8 cellular contexts compared by ENCODE assay signal in the genomic region with DNA sequence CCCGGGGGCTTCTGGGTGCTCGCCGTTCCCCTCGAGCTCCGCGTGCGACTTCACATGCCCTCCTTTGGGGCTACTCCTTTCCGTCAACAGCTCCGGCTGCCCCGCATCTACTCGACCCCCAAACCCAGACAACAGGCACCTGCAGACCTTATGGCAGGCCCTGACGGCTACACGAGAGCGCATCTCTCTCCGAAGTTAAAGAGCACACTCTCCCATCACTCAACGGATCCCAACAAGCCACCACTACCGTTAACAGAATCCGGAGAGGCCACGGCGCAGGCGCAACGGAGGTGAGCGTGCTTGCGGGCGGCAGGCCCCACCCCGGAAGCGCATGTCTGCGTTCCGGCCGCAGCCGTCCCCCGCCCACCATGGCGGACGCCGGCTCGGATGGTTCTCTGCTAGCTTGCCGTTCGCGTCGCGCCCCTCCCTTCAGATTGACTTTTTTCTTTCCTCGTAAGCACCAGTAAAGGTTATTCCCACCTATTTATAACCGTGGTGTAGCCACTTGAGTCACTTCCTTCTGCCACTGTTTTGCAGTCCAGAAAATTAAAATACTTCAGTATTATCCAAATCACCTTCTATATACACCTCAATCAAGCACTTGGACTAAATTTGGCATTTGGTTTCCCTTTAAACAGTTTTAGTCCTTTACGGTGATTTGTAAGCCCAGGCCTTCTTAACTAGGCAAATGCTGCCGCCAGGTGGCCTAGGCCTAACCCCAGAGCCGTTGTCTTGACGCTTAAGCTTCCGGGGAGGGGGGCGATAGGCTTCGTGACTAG. TPM values are rescaled to one million over a fixed set of nuclear protein-coding genes. Genes with fewer than 3 reads are reported as not detected.
A peak's percentile ranks its signal among the peaks of the same experiment; 100 is the strongest.
DNase-seq lines count a peak whose midpoint lies in the region; ATAC-seq and TF ChIP-seq lines count a peak whose summit lies in the region.

TSS of gene POLG2 (minus strand) at position 269 of the 779 bp plus-strand sequence. CDS start at position 183, 86 bp downstream.

- in situ Hi-C loops in Panc1 (cut with HindIII; ENCODE audit: low pct_unique_long_range_greater_than_20kb, low sequenced_read_pairs), result no loop called here

- intact Hi-C loops in Panc1 (cut with micrococcal nuclease; ENCODE audit: unreplicated experiment), result no loop called here

- H3K27ac ChIP-seq in DOHH2 (ENCODE audit: low read depth, low read length) (peak within 1 kb of the TSS; percentile 80), KOPT-K1 (ENCODE audit: low read depth, low read length, poor library complexity, severe bottlenecking) (peak within 1 kb of the TSS; percentile 90), Panc1 (ENCODE audit: low read length) (peak within 1 kb of the TSS; percentile 93)

- ATAC-seq in GM21786 (IDR thresholded peaks at IDR 0.05; ENCODE audit: unreplicated experiment) (peak; percentile 73), Panc1 (peak; percentile 92), esophagus mucosa (peak; percentile 90)
- peak; percentile 80 to 84 for ATAC-seq in activated T-cell treated with anti-CD3 and anti-CD28 coated beads, Interleukin-2, amount 50 U/mL, for 4 hours

- H3K36me3 ChIP-seq in DOHH2 (ENCODE audit: control insufficient read depth, low read length) (peaks cover 72% of the 10 kb centered on the region), KOPT-K1 (ENCODE audit: insufficient read depth, low read length) (peaks cover 73% of the 10 kb centered on the region), Panc1 (ENCODE audit: control insufficient read depth, insufficient read depth, low read length) (peaks cover 42% of the 10 kb centered on the region)

- H3K36me3 Mint-ChIP-seq in activated T-cell treated with anti-CD3 and anti-CD28 coated beads, Interleukin-2, amount 50 U/mL, for 4 hours (ENCODE audit: insufficient read depth), result peaks cover 53% of the 10 kb centered on the region

- CTCF ChIA-PET in Panc1 (lab: Charles Lee), result interaction anchor here (0.7 kb wide), 1 partner anchor 201 kb away, joined by 3 read pairs; no protein-coding TSS in a partner anchor

- H3K4me2 ChIP-seq in DOHH2 (ENCODE audit: low read length), result peak within 1 kb of the TSS; percentile 64

- H4K20me1 ChIP-seq in DOHH2 (ENCODE audit: control insufficient read depth, insufficient read depth, low read depth, low read length), result peaks cover 13% of the 10 kb centered on the region; the same call in 1 of the 2 replicates

- no peaks in the 10 kb centered on the region for H3K9me2 ChIP-seq in DOHH2 (replicated peaks; ENCODE audit: control insufficient read depth, low read length)

- H3K79me2 ChIP-seq in DOHH2 (ENCODE audit: control insufficient read depth, low read length), result peaks cover 69% of the 10 kb centered on the region

- H3K4me1 Mint-ChIP-seq in activated T-cell treated with anti-CD3 and anti-CD28 coated beads, Interleukin-2, amount 50 U/mL, for 4 hours (ENCODE audit: low read depth), result peaks cover 76% of the 10 kb centered on the region

- no peaks in the 10 kb centered on the region for H3K9me3 Mint-ChIP-seq in activated T-cell treated with anti-CD3 and anti-CD28 coated beads, Interleukin-2, amount 50 U/mL, for 4 hours

- BruUV-seq in Panc1 (replicated peaks; lab: Mats Ljungman, UMichigan), result no TSS peak

- H3K27me3 Mint-ChIP-seq in activated T-cell treated with anti-CD3 and anti-CD28 coated beads, Interleukin-2, amount 50 U/mL, for 4 hours (ENCODE audit: low read depth), result no peaks in the 10 kb centered on the region

- DNase-seq in Panc1 (ENCODE audit: low read depth, low spot score) (no peak), myocyte (ENCODE audit: low read depth) (peak; percentile 96)
- DNase-seq in activated T-cell treated with anti-CD3 and anti-CD28 coated beads, Interleukin-2, amount 50 U/mL, for 4 hours, result peak; percentile 93
- DNase-seq in stimulated activated CD8-positive, alpha-beta memory T cell treated with anti-CD3 and anti-CD28 coated beads, Interleukin-7, amount 100 ng/mL, for 4 hours (ENCODE audit: low read depth in 2 of 2), result peak; percentile 88 to 94

- H3K4me3 ChIP-seq in DOHH2 (ENCODE audit: low read length), result peak within 1 kb of the TSS; percentile 84
- H3K4me3 ChIP-seq in Panc1 (ENCODE audit: low read depth in 2 of 2, low read length in 2 of 2), result peak within 1 kb of the TSS; percentile 90 to 93

- H3K27me3 ChIP-seq in DOHH2 (ENCODE audit: control insufficient read depth, low read length) (no peaks in the 10 kb centered on the region), Panc1 (ENCODE audit: control insufficient read depth, insufficient read depth, low read length) (no peaks in the 10 kb centered on the region)

- TF ChIP-seq CTCF in DOHH2 (IDR thresholded peaks at IDR 0.05; ENCODE audit: low read depth, low read length, poor library complexity, severe bottlenecking), result peak; percentile 83
- peak; percentile 66 for TF ChIP-seq CTCF in Panc1 (IDR thresholded peaks at IDR 0.05)

- H3K9me3 ChIP-seq in DOHH2 (ENCODE audit: control insufficient read depth, insufficient read depth, low read length) (no peaks in the 10 kb centered on the region), KOPT-K1 (ENCODE audit: insufficient read depth, low read length, poor library complexity, severe bottlenecking) (no peaks in the 10 kb centered on the region), Panc1 (ENCODE audit: control insufficient read depth, insufficient read depth, low read depth, low read length) (no peaks in the 10 kb centered on the region)

- peaks cover 65% of the 10 kb centered on the region for H3K4me1 ChIP-seq in DOHH2 (ENCODE audit: control insufficient read depth, low read length)
- H3K4me1 ChIP-seq in Panc1 (ENCODE audit: control insufficient read depth, insufficient read depth, low read length), result peaks cover 39% of the 10 kb centered on the region

- POLR2A ChIA-PET in Panc1 (lab: Charles Lee), result interaction anchor here (0.6 to 0.9 kb wide), 6 partner anchors 8 to 197 kb away, joined by 3 to 6 read pairs (median 4); partner anchors contain the start of gene CEP95

- peaks cover 62% of the 10 kb centered on the region for H3F3A ChIP-seq in DOHH2 (ENCODE audit: control insufficient read depth, insufficient read depth)

- peak within 1 kb of the TSS; percentile 96 for H3K4me3 Mint-ChIP-seq in activated T-cell treated with anti-CD3 and anti-CD28 coated beads, Interleukin-2, amount 50 U/mL, for 4 hours

RNA-seq across cellular contexts. Expression of gene POLG2, which starts in this region (rescaled TPM):
- total RNA-seq in Panc1 (2021; ENCODE audit: unreplicated experiment) (19.6 TPM), esophagus mucosa (4.7 TPM), myocyte (10.5 and 14.5 TPM in 2 replicates)
- polyA plus RNA-seq in Panc1 (2012; ENCODE audit: insufficient read length), result 7.7 TPM
- total RNA-seq in activated T-cell treated with anti-CD3 and anti-CD28 coated beads, Interleukin-2, amount 50 U/mL, for 4 hours, result 10 to 100 TPM; 34.1 to 34.9 (median 34.2) TPM
- 9.3 TPM for polyA plus RNA-seq in myocyte (2012)
